8 cellular contexts compared by ENCODE assay signal in the genomic region with DNA sequence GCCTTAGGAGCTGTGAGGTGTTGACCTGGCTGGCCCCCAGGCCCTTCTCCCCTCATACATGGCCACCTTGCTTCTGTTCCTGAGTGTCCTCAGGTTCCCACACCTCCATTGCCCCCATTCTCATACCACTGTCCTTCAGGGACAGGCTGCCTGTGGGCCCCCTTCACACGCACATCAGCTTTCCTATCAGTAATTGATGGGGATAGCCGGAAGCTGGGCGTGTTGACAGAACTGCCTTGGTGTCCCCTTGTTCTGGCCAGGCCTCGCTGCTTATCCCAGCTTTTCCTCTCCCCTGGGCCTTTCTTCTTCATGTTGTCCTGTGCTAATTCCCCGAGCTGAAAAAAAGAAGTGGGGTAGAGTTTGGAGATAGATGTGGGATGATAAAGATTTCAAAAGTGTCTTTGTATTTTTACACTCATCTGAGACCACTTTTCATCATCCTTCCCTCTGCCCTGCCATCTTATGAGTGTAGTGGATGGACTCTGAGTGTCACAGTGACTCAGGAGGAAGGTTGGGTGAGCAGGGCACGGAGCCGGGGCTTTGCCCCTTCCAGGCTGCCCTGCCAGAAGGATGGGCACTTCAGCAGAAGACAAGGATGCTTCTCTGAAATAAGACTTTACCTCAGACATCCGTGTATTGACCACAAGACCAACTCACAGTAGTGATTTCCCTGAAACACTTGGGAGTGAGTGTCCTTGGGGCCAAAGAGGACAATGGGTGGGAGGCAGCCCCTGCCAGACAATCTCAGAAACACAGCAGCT. TPM values are rescaled to one million over a fixed set of nuclear protein-coding genes. Genes with fewer than 3 reads are reported as not detected.
DNase-seq lines count a peak whose midpoint lies in the region; ATAC-seq and TF ChIP-seq lines count a peak whose summit lies in the region.

No MANE protein-coding gene starts in this region.

- H3K27ac ChIP-seq in GM23248, result peak overlapping the region; percentile 95
- peak overlapping the region; percentile 85 to 86 for H3K27ac ChIP-seq in right atrium auricular region
- peak overlapping the region; percentile 95 for H3K27ac ChIP-seq in skeletal muscle tissue (ENCODE audit: low read depth, low read length)

- no peaks in the 10 kb centered on the region for H3K9me3 ChIP-seq in GM23248 (ENCODE audit: low read depth)
- no peaks in the 10 kb centered on the region for H3K9me3 ChIP-seq in right atrium auricular region
- no peaks in the 10 kb centered on the region for H3K9me3 ChIP-seq in skeletal muscle tissue (ENCODE audit: control insufficient read depth in 3 of 3, low read length in 3 of 3)

- in situ Hi-C loops in GM23248 (cut with MboI), result no loop called here

- H3K9me3 Mint-ChIP-seq in activated CD8-positive, alpha-beta T cell treated with anti-CD3 and anti-CD28 coated beads, Interleukin-2, amount 10 ng/mL, durations not matched to agents 7 days and 5 days (ENCODE audit: insufficient read depth), result no peaks in the 10 kb centered on the region

- H3K4me3 Mint-ChIP-seq in activated CD8-positive, alpha-beta T cell treated with anti-CD3 and anti-CD28 coated beads, Interleukin-2, amount 10 ng/mL, durations not matched to agents 7 days and 5 days, result peak overlapping the region; percentile 76

- no peaks in the 10 kb centered on the region for H3K27me3 Mint-ChIP-seq in activated CD8-positive, alpha-beta T cell treated with anti-CD3 and anti-CD28 coated beads, Interleukin-2, amount 10 ng/mL, durations not matched to agents 7 days and 5 days (ENCODE audit: low read depth)

- WGBS in GM23248 (ENCODE audit: low coverage in 1 of 2, low lambda C conversion rate in 2 of 2, missing lambda C conversion rate in 2 of 2), 2 experiments, result 73 to 76% methylated on average over 8 of the region's 8 CpGs

- H2AFZ ChIP-seq in GM23248, result no peak overlapping the region

- CTCF ChIA-PET in activated CD8-positive, alpha-beta T cell treated with anti-CD3 and anti-CD28 coated beads, Interleukin-2, amount 10 ng/mL, durations not matched to agents 7 days and 5 days (lab: Charles Lee), result interaction anchor here (1.0 to 17.1 kb wide), 5 partner anchors 9 to 132 kb away, joined by 3 to 465 read pairs (median 4); partner anchors contain the start of gene MED15

- H3K27ac Mint-ChIP-seq in activated CD8-positive, alpha-beta T cell treated with anti-CD3 and anti-CD28 coated beads, Interleukin-2, amount 10 ng/mL, durations not matched to agents 7 days and 5 days, result peak overlapping the region; percentile 96

- peaks cover 85% of the 10 kb centered on the region for H3K79me2 ChIP-seq in GM23248 (ENCODE audit: insufficient read depth)

- TF ChIP-seq CTCF in right atrium auricular region (IDR thresholded peaks at IDR 0.05), result no peak

- H3K9ac ChIP-seq in GM23248, result peak overlapping the region; percentile 80
- peak overlapping the region in 2 of 3 donors; percentile 58 to 84 for H3K9ac ChIP-seq in skeletal muscle tissue (ENCODE audit: low read depth in 1 of 3, low read length in 3 of 3)

- no peaks in the 10 kb centered on the region for H3K9me2 ChIP-seq in GM23248 (ENCODE audit: insufficient read depth)

- no peaks in the 10 kb centered on the region for H4K20me1 ChIP-seq in GM23248 (ENCODE audit: insufficient read depth)

- H3K4me2 ChIP-seq in GM23248 (ENCODE audit: unreplicated experiment), result peak overlapping the region; percentile 72

- ATAC-seq in activated CD8-positive, alpha-beta T cell treated with anti-CD3 and anti-CD28 coated beads, Interleukin-2, amount 10 ng/mL, durations not matched to agents 7 days and 5 days, result peak; percentile 4
- ATAC-seq in HG03135 (IDR thresholded peaks at IDR 0.05; ENCODE audit: unreplicated experiment), result no peak

- POLR2A ChIA-PET in activated CD8-positive, alpha-beta T cell treated with anti-CD3 and anti-CD28 coated beads, Interleukin-2, amount 10 ng/mL, durations not matched to agents 7 days and 5 days (lab: Charles Lee), result interaction anchor here (0.6 to 5.0 kb wide), 8 partner anchors 16 to 151 kb away, joined by 3 to 25 read pairs (median 6); partner anchors contain the start of gene MED15

- H3K36me3 ChIP-seq in GM23248 (ENCODE audit: low read depth) (peaks cover 24% of the 10 kb centered on the region), right atrium auricular region (peaks cover 4% of the 10 kb centered on the region), skeletal muscle tissue (ENCODE audit: control insufficient read depth in 3 of 3, insufficient read depth in 3 of 3, low read length in 3 of 3) (peaks cover 5 to 11% (median 6%) of the 10 kb centered on the region in 3 donors)

- H3K4me3 ChIP-seq in GM23248 (peak overlapping the region; percentile 20), right atrium auricular region (no peak overlapping the region), skeletal muscle tissue (ENCODE audit: low read length in 3 of 3) (peak overlapping the region in 1 of 3 donors; percentile 22)

- H3K4me1 ChIP-seq in GM23248 (ENCODE audit: insufficient read depth), result peaks cover 54% of the 10 kb centered on the region
- H3K4me1 ChIP-seq in right atrium auricular region, result peaks cover 0 to 79% of the 10 kb centered on the region in 2 donors
- peaks cover 73 to 82% (median 78%) of the 10 kb centered on the region in 3 donors for H3K4me1 ChIP-seq in skeletal muscle tissue (ENCODE audit: control insufficient read depth in 3 of 3, insufficient read depth in 3 of 3, low read length in 3 of 3)

- no peaks in the 10 kb centered on the region for H3K27me3 ChIP-seq in GM23248 (replicated peaks; ENCODE audit: insufficient read depth)
- no peaks in the 10 kb centered on the region for H3K27me3 ChIP-seq in right atrium auricular region
- H3K27me3 ChIP-seq in skeletal muscle tissue (ENCODE audit: control insufficient read depth in 3 of 3, insufficient read depth in 3 of 3, low read length in 3 of 3), result no peaks in the 10 kb centered on the region

- DNase-seq in GM23248 (peak; percentile 55), right atrium auricular region (ENCODE audit: low spot score) (no peak), NCI-H2107 (lab: John Stamatoyannopoulos, UW) (no peak), T1000 (lab: John Stamatoyannopoulos, UW) (no peak), hypothalamus (lab: John Stamatoyannopoulos, UW) (no peak)
- DNase-seq in activated CD8-positive, alpha-beta T cell treated with anti-CD3 and anti-CD28 coated beads, Interleukin-2, amount 10 ng/mL, durations not matched to agents 7 days and 5 days, result peak; percentile 34

- peaks cover 62% of the 10 kb centered on the region for H3K36me3 Mint-ChIP-seq in activated CD8-positive, alpha-beta T cell treated with anti-CD3 and anti-CD28 coated beads, Interleukin-2, amount 10 ng/mL, durations not matched to agents 7 days and 5 days (ENCODE audit: low read depth)

- H3F3A ChIP-seq in GM23248 (ENCODE audit: insufficient read depth), result peaks cover 63% of the 10 kb centered on the region

- peaks cover 92% of the 10 kb centered on the region for H3K4me1 Mint-ChIP-seq in activated CD8-positive, alpha-beta T cell treated with anti-CD3 and anti-CD28 coated beads, Interleukin-2, amount 10 ng/mL, durations not matched to agents 7 days and 5 days (ENCODE audit: low read depth)

RNA-seq across cellular contexts. Expression of gene MED15, which starts 42.8 kb away (rescaled TPM):
- 40.0 and 40.2 TPM in 2 replicates for total RNA-seq in GM23248 (2014; rRNA removed; shearing (Covaris generic))
- 69.4 and 69.7 TPM in 2 replicates for polyA plus RNA-seq in GM23248 (2016; fragmentation: Nextera tagmentation; extraction: Ambion mirVana)
- 100 to 1,000 TPM; 155 to 161 TPM for total RNA-seq in activated CD8-positive, alpha-beta T cell treated with anti-CD3 and anti-CD28 coated beads, Interleukin-2, amount 10 ng/mL, durations not matched to agents 7 days and 5 days
- 10 to 100 TPM; 18.8 to 40.6 TPM for total RNA-seq in right atrium auricular region
- 16.7 TPM for total RNA-seq in skeletal muscle tissue

RNA-seq across cellular contexts. Expression of gene KLHL22, which starts 54.6 kb away (rescaled TPM):
- total RNA-seq in GM23248 (2014; rRNA removed; shearing (Covaris generic)), result 37.7 and 41.3 TPM in 2 replicates
- polyA plus RNA-seq in GM23248 (2016; fragmentation: Nextera tagmentation; extraction: Ambion mirVana), result 19.0 and 20.0 TPM in 2 replicates
- total RNA-seq in activated CD8-positive, alpha-beta T cell treated with anti-CD3 and anti-CD28 coated beads, Interleukin-2, amount 10 ng/mL, durations not matched to agents 7 days and 5 days, result 10 to 100 TPM; 29.2 to 30.1 TPM
- 10 to 100 TPM; 16.0 to 21.9 TPM for total RNA-seq in right atrium auricular region
- total RNA-seq in skeletal muscle tissue, result 35.5 TPM

Comparison
In these comparisons a context has a peak if more than half of its experiments do, and no peak if none do; other contexts are left out.
1. DNase-seq: peak in GM23248 (single experiment) and activated CD8-positive, alpha-beta T cell treated with anti-CD3 and anti-CD28 coated beads, Interleukin-2, amount 10 ng/mL, durations not matched to agents 7 days and 5 days (single experiment); none in right atrium auricular region (single experiment), NCI-H2107 (single experiment), T1000 (single experiment) and hypothalamus (0 of 51).
2. Peak in every context shown above with its lines, with median percentiles within 50 percentile points of each other: H3K27ac ChIP-seq.